ENCODE assay signal across 25 cellular contexts in the genomic region with DNA sequence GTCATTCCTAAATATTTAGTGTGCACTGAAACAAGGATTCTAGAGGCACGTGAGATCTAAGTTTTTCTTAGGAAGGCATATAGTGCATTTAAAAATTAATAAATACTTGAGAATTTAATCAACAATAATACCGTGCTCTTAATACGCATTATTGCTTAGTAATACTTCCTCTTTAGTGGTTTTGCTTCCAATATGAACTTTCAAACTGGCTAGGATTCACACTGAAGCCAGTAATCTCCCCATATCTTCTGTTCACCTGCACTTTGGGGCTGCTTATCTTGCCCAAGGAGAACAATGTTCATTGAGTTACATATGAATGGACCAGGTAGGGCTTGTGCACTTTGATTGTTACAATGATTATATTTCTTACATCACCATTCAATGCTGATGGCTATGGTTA.
"Had no signal": no experiment of that assay in that cellular context is flagged by ENCODE, and none has a peak within 500 bp of the region (broad histone marks: within the 10 kb centered on the region; RNA-seq: fewer than 3 reads in every experiment).

No MANE protein-coding gene starts in this region.

- H3K36me3 Mint-ChIP-seq: activated naive CD8-positive, alpha-beta T cell treated with anti-CD3 and anti-CD28 coated beads for 36 hours; brain; natural killer cell; neural progenitor cell had no signal

- H3K27me3 Mint-ChIP-seq: activated CD4-positive, alpha-beta T cell treated with anti-CD3 and anti-CD28 coated beads for 36 hours; activated naive CD8-positive, alpha-beta T cell treated with anti-CD3 and anti-CD28 coated beads for 36 hours; brain had no signal

- H3K9me3 Mint-ChIP-seq: activated T-helper 1 cell treated with anti-CD3 and anti-CD28 coated beads, Interleukin-12 subunit alpha, Interleukin-12 subunit beta, Interleukin-2, Interleukin-4 antibody, amounts not matched to agents 30 ng/mL and 10 ng/mL and 1 ng/mL, durations not matched to agents 14 hours and 24 hours and 36 hours had no signal

- H3K4me3 Mint-ChIP-seq: activated CD4-positive, alpha-beta T cell treated with anti-CD3 and anti-CD28 coated beads for 36 hours; activated naive CD4-positive, alpha-beta T cell treated with anti-CD3 and anti-CD28 coated beads for 36 hours; activated naive CD8-positive, alpha-beta T cell treated with anti-CD3 and anti-CD28 coated beads for 36 hours; activated T-helper 1 cell treated with anti-CD3 and anti-CD28 coated beads, Interleukin-12 subunit alpha, Interleukin-12 subunit beta, Interleukin-2, Interleukin-4 antibody, amounts not matched to agents 30 ng/mL and 10 ng/mL and 1 ng/mL, durations not matched to agents 14 hours and 24 hours and 36 hours; brain; natural killer cell; neural progenitor cell had no signal

- H3K4me1 Mint-ChIP-seq: activated CD4-positive, alpha-beta T cell treated with anti-CD3 and anti-CD28 coated beads for 36 hours; activated naive CD8-positive, alpha-beta T cell treated with anti-CD3 and anti-CD28 coated beads for 36 hours; brain; natural killer cell had no signal

- DNase-seq: activated CD4-positive, alpha-beta T cell treated with anti-CD3 and anti-CD28 coated beads for 36 hours; activated CD4-positive, alpha-beta T cell treated with anti-CD3 and anti-CD28 coated beads, Interleukin-2, amount 50 U/mL, for 48 hours; activated CD4-positive, CD25-positive, alpha-beta regulatory T cell; activated CD8-positive, alpha-beta memory T cell treated with anti-CD3 and anti-CD28 coated beads for 24 hours; activated effector memory CD4-positive, alpha-beta T cell treated with anti-CD3 and anti-CD28 coated beads, Interleukin-2, amount 50 U/mL, for 16 hours; activated naive CD4-positive, alpha-beta T cell treated with anti-CD3 and anti-CD28 coated beads for 36 hours; activated naive CD8-positive, alpha-beta T cell treated with anti-CD3 and anti-CD28 coated beads for 36 hours; adrenal gland; cerebellar nuclear complex; colonic mucosa; effector CD8-positive, alpha-beta T cell; esophagus squamous epithelium; left ventricle myocardium inferior; mesendoderm; natural killer cell; occipital lobe; psoas muscle; spleen; stimulated activated naive CD8-positive, alpha-beta T cell treated with anti-CD3 and anti-CD28 coated beads, Interleukin-15, Interleukin-2, amounts not matched to agents 100 U/mL and 50 U/mL, for 24 hours; T-helper 2 cell; testis; transverse colon had no signal

- ATAC-seq: activated CD4-positive, alpha-beta T cell treated with anti-CD3 and anti-CD28 coated beads for 36 hours; natural killer cell; psoas muscle; stimulated activated naive CD8-positive, alpha-beta T cell treated with anti-CD3 and anti-CD28 coated beads, Interleukin-15, Interleukin-2, amounts not matched to agents 100 U/mL and 50 U/mL, for 24 hours had no signal
